Comparison of ENCODE assay signal across 8 cellular contexts in the genomic region with DNA sequence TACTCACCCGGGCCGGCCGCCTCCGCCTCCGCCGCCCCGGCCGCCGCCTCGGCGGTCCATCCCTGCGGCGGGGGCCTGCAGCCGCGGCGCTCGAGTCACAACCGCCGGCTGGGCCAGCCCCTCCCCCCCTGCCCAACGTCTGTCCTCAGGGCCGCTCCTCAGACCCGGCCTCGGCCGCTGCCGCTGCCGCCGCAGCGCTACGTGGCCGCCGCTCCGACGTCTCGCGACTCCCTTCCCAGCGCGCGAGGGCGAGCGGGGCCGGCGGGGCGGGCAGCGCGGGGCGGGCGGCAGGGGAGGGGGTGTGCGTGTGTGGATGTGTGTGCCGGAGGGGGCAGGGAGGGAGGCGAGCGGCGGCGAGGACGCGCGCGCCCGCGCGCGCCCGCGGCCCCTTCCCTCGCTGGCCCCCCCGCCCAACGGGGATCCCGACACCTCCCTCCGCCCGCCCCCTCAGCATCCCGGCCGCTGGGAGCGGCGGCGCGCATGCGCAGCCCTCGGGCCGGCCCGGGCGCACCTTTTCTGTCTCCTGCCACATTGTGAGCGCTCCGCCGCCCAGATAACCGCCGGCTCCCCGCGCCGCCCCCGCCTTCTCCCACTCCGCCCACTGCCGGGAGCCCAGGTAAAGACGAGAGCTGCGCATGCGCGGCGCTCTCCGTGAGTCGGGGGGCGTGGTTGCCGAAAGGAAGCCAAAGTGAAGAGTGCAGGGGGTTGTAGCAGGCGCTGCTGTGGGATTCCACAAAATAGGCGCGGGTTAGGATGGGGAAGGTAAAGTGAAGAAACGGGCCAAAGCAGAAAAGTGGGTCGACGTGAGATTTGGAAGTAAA. TPM values are rescaled to one million over a fixed set of nuclear protein-coding genes. Genes with fewer than 3 reads are reported as not detected.
DNase-seq lines count a peak whose midpoint lies in the region; ATAC-seq and TF ChIP-seq lines count a peak whose summit lies in the region.

A gene (minus strand): TSS at position 349 of the 821 bp plus-strand sequence. CDS start 44,525 bp downstream, outside the sequence.

- H3K9ac ChIP-seq in SU-DHL-6 (ENCODE audit: low read length) (peak within 1 kb of the TSS; percentile 92), parathyroid adenoma (peak within 1 kb of the TSS; percentile 41)

- TF ChIP-seq CTCF in GM10248 (IDR thresholded peaks at IDR 0.05; ENCODE audit: control extremely low read depth, extremely low read depth, low read depth, missing control alignments) (no peak), SU-DHL-6 (IDR thresholded peaks at IDR 0.05; ENCODE audit: insufficient read depth, low read length, poor library complexity, severe bottlenecking) (no peak), parathyroid adenoma (IDR thresholded peaks at IDR 0.05) (no peak), thyroid gland (IDR thresholded peaks at IDR 0.05) (peak in 1 of 6 experiments; percentile 3)

- H3K4me3 ChIP-seq in SU-DHL-6 (ENCODE audit: insufficient read depth, low read length, poor library complexity, severe bottlenecking) (peak within 1 kb of the TSS; percentile 82), parathyroid adenoma (ENCODE audit: low read depth, low read length) (peak within 1 kb of the TSS; percentile 79), thyroid gland (replicated peaks in 1 of 3) (peak within 1 kb of the TSS; percentile 57 to 94 (median 76))

- H3K4me2 ChIP-seq in SU-DHL-6 (ENCODE audit: low read depth, low read length, poor library complexity, severe bottlenecking) (peak within 1 kb of the TSS; percentile 93), parathyroid adenoma (ENCODE audit: low read length) (peak within 1 kb of the TSS; percentile 98)

- intact Hi-C loops in Right ventricle myocardium inferior (cut with DNase I) (loop anchor here (5.0 kb wide), 1 partner anchor 45 kb away; no protein-coding TSS in a partner anchor), thyroid gland (cut with DNase I) (no loop called here)

- DNase-seq in GM10248 (ENCODE audit: extremely low spot score) (peak; percentile 97), NCI-H1105 treated with DMSO at 0.1 percent for 48 hours (lab: John Stamatoyannopoulos, UW) (peak; percentile 90), Right ventricle myocardium inferior (ENCODE audit: missing footprints) (peak; percentile 94), thyroid gland (peak; percentile 98)
- DNase-seq in activated naive CD8-positive, alpha-beta T cell treated with anti-CD3 and anti-CD28 coated beads, Interleukin-2, amount 10 ng/mL, durations not matched to agents 7 days and 5 days: peak; percentile 97

- no peaks in the 10 kb centered on the region for H3K9me3 Mint-ChIP-seq in activated naive CD8-positive, alpha-beta T cell treated with anti-CD3 and anti-CD28 coated beads, Interleukin-2, amount 10 ng/mL, durations not matched to agents 7 days and 5 days

- H3K9me3 ChIP-seq in SU-DHL-6 (ENCODE audit: insufficient read depth, low read length) (no peaks in the 10 kb centered on the region), parathyroid adenoma (ENCODE audit: control insufficient read depth, low read length) (no peaks in the 10 kb centered on the region), thyroid gland (no peaks in the 10 kb centered on the region)

- H3K36me3 ChIP-seq in SU-DHL-6 (ENCODE audit: low read length) (no peaks in the 10 kb centered on the region), parathyroid adenoma (ENCODE audit: control insufficient read depth, insufficient read depth, low read length) (no peaks in the 10 kb centered on the region), thyroid gland (no peaks in the 10 kb centered on the region)

- H3K27ac ChIP-seq in SU-DHL-6 (ENCODE audit: low read depth, low read length): peak within 1 kb of the TSS; percentile 89
- H3K27ac ChIP-seq in parathyroid adenoma: peak within 1 kb of the TSS; percentile 69
- peak within 1 kb of the TSS; percentile 69 to 87 (median 77) for H3K27ac ChIP-seq in thyroid gland

- peaks cover 4% of the 10 kb centered on the region; the same call in 1 of the 2 replicates for H3F3A ChIP-seq in SU-DHL-6 (ENCODE audit: insufficient read depth)

- peak in 1 of 2 donors; percentile 44 for TF ChIP-seq POLR2A in thyroid gland (IDR thresholded peaks at IDR 0.05)

- peaks cover 17% of the 10 kb centered on the region for H3K4me1 ChIP-seq in parathyroid adenoma
- peaks cover 25 to 37% of the 10 kb centered on the region in 2 donors for H3K4me1 ChIP-seq in thyroid gland

- peaks cover 44% of the 10 kb centered on the region for H3K79me2 ChIP-seq in SU-DHL-6 (ENCODE audit: insufficient read depth, low read length)
- peaks cover 40% of the 10 kb centered on the region for H3K79me2 ChIP-seq in parathyroid adenoma

- POLR2A ChIA-PET in GM10248 (lab: Yijun Ruan, JAX): no interaction called here
- POLR2A ChIA-PET in activated naive CD8-positive, alpha-beta T cell treated with anti-CD3 and anti-CD28 coated beads, Interleukin-2, amount 10 ng/mL, durations not matched to agents 7 days and 5 days (lab: Charles Lee): interaction anchor here (0.6 to 4.4 kb wide), 10 partner anchors 16 to 1310 kb away, joined by 3 to 58 read pairs (median 6); no protein-coding TSS in a partner anchor

- peak within 1 kb of the TSS; percentile 99 for H2AFZ ChIP-seq in SU-DHL-6 (ENCODE audit: low read depth, low read length, severe bottlenecking)
- H2AFZ ChIP-seq in parathyroid adenoma: peak within 1 kb of the TSS; percentile 77

- H3K27ac Mint-ChIP-seq in activated naive CD8-positive, alpha-beta T cell treated with anti-CD3 and anti-CD28 coated beads, Interleukin-2, amount 10 ng/mL, durations not matched to agents 7 days and 5 days: peak within 1 kb of the TSS; percentile 95

- no peaks in the 10 kb centered on the region for H3K9me2 ChIP-seq in SU-DHL-6 (replicated peaks; ENCODE audit: insufficient read depth, low read length)

- H3K27me3 ChIP-seq in SU-DHL-6 (ENCODE audit: low read length) (no peaks in the 10 kb centered on the region), parathyroid adenoma (ENCODE audit: control insufficient read depth, insufficient read depth, low read length) (no peaks in the 10 kb centered on the region), thyroid gland (no peaks in the 10 kb centered on the region)

- CTCF ChIA-PET in GM10248 (lab: Yijun Ruan, JAX): interaction anchor here (0.9 to 2.1 kb wide), 2 partner anchors 16 to 21 kb away, joined by 4 to 8 read pairs; no protein-coding TSS in a partner anchor

- 0 to 1% methylated on average over 18 to 24 of the region's 106 CpGs for WGBS in thyroid gland, 2 donors

- ATAC-seq in HG02610 (IDR thresholded peaks at IDR 0.05; ENCODE audit: unreplicated experiment) (peak; percentile 63), Right ventricle myocardium inferior (peak; percentile 92)
- ATAC-seq in activated naive CD8-positive, alpha-beta T cell treated with anti-CD3 and anti-CD28 coated beads, Interleukin-2, amount 10 ng/mL, durations not matched to agents 7 days and 5 days (ENCODE audit: low read depth): peak; percentile 71

- peaks cover 53% of the 10 kb centered on the region for H3K4me1 Mint-ChIP-seq in activated naive CD8-positive, alpha-beta T cell treated with anti-CD3 and anti-CD28 coated beads, Interleukin-2, amount 10 ng/mL, durations not matched to agents 7 days and 5 days

- peaks cover 4% of the 10 kb centered on the region; the same call in 1 of the 2 replicates for H4K20me1 ChIP-seq in SU-DHL-6 (ENCODE audit: low read depth, low read length)

- peaks cover 5% of the 10 kb centered on the region for H3K36me3 Mint-ChIP-seq in activated naive CD8-positive, alpha-beta T cell treated with anti-CD3 and anti-CD28 coated beads, Interleukin-2, amount 10 ng/mL, durations not matched to agents 7 days and 5 days

- no peaks in the 10 kb centered on the region for H3K27me3 Mint-ChIP-seq in activated naive CD8-positive, alpha-beta T cell treated with anti-CD3 and anti-CD28 coated beads, Interleukin-2, amount 10 ng/mL, durations not matched to agents 7 days and 5 days

- peak within 1 kb of the TSS; percentile 95 for H3K4me3 Mint-ChIP-seq in activated naive CD8-positive, alpha-beta T cell treated with anti-CD3 and anti-CD28 coated beads, Interleukin-2, amount 10 ng/mL, durations not matched to agents 7 days and 5 days

RNA-seq across cellular contexts. Expression of the gene that starts here (rescaled TPM):
- 10 to 100 TPM; 43.6 to 47.7 TPM for total RNA-seq in activated naive CD8-positive, alpha-beta T cell treated with anti-CD3 and anti-CD28 coated beads, Interleukin-2, amount 10 ng/mL, durations not matched to agents 7 days and 5 days
- total RNA-seq in Right ventricle myocardium inferior (19.0 TPM), thyroid gland (10 to 100 TPM; 60.0 to 64.9 (median 62.1) TPM)

Comparison
In these comparisons a context has a peak if more than half of its experiments do, and no peak if none do; other contexts are left out.
1. Peak in every context shown above with its lines: DNase-seq, ATAC-seq, H3K4me3 ChIP-seq and H3K27ac ChIP-seq.